23 cellular contexts compared by ENCODE assay signal in genomic region chr5:92144824-92145223, GRCh38.
DNase-seq lines count a peak whose midpoint lies in the region; ATAC-seq and TF ChIP-seq lines count a peak whose summit lies in the region.
"Had no signal": no experiment of that assay in that cellular context is flagged by ENCODE, and none has a peak within 500 bp of the region (broad histone marks: within the 10 kb centered on the region; RNA-seq: fewer than 3 reads in every experiment).

No MANE protein-coding gene starts in this region.

- H3K4me1 ChIP-seq in Panc1 (ENCODE audit: control insufficient read depth, insufficient read depth, low read length) = peaks cover 3% of the 10 kb centered on the region; the same call in 1 of the 2 replicates

- peak overlapping the region; percentile 63; the same call in 1 of the 2 replicates for H3K27ac ChIP-seq in Panc1 (ENCODE audit: low read length)

- no peak for DNase-seq in Panc1 (ENCODE audit: low read depth, low spot score)
- no peak for DNase-seq in stimulated activated naive CD4-positive, alpha-beta T cell (lab: John Stamatoyannopoulos, UW)
- no peak for DNase-seq in posterior cingulate gyrus
- DNase-seq: C1 segment of cervical spinal cord; CD4-positive, alpha-beta memory T cell; COR-L47; DMS53; EL; GDM1; Karpas-422; NCI-H1105 treated with DMSO at 0.1 percent for 48 hours; NCI-H146; NCI-H1930; NCI-H2107; NCI-H446 treated with DMSO at 0.1 percent for 48 hours; NCI-H526; RPMI8226; SHP77 had no signal

- CTCF ChIA-PET in Panc1 (lab: Charles Lee) = no interaction called here

- H3K36me3 ChIP-seq in Panc1 (ENCODE audit: control insufficient read depth, insufficient read depth, low read length) = no peaks in the 10 kb centered on the region

- no peaks in the 10 kb centered on the region for H3K9me3 ChIP-seq in Panc1 (ENCODE audit: control insufficient read depth, insufficient read depth, low read depth, low read length)

- intact Hi-C loops in Panc1 (cut with micrococcal nuclease; ENCODE audit: unreplicated experiment) = no loop called here
- intact Hi-C loops in posterior cingulate gyrus (cut with DNase I) = no loop called here

- no peak for TF ChIP-seq CTCF in Panc1 (IDR thresholded peaks at IDR 0.05)

- POLR2A ChIA-PET in Panc1 (lab: Charles Lee) = no interaction called here

- in situ Hi-C loops in Panc1 (cut with HindIII; ENCODE audit: low pct_unique_long_range_greater_than_20kb, low sequenced_read_pairs) = no loop called here

- H3K4me3 ChIP-seq in Panc1 (ENCODE audit: low read depth in 2 of 2, low read length in 2 of 2) = no peak overlapping the region

- ATAC-seq in GM19023 (IDR thresholded peaks at IDR 0.05; ENCODE audit: unreplicated experiment) = peak; percentile 63
- peak; percentile 46 for ATAC-seq in GM21423 (IDR thresholded peaks at IDR 0.05; ENCODE audit: unreplicated experiment)
- peak; percentile 59 for ATAC-seq in HG03354 (IDR thresholded peaks at IDR 0.05; ENCODE audit: poor library complexity, severe bottlenecking, unreplicated experiment)
- ATAC-seq in Panc1 = no peak
- ATAC-seq in GM21447 (IDR thresholded peaks at IDR 0.05; ENCODE audit: unreplicated experiment) = no peak
- ATAC-seq: HepG2 had no signal

- H3K27me3 ChIP-seq in Panc1 (ENCODE audit: control insufficient read depth, insufficient read depth, low read length) = no peaks in the 10 kb centered on the region

- BruUV-seq in Panc1 (replicated peaks; lab: Mats Ljungman, UMichigan) = no TSS peak

Comparison
In these comparisons a context has a peak if more than half of its experiments do, and no peak if none do; other contexts are left out.
1. ATAC-seq: peak in GM19023 (single experiment), GM21423 (single experiment) and HG03354 (single experiment); none in Panc1 (single experiment) and GM21447 (single experiment).